8 cellular contexts compared by ENCODE assay signal in the genomic region with DNA sequence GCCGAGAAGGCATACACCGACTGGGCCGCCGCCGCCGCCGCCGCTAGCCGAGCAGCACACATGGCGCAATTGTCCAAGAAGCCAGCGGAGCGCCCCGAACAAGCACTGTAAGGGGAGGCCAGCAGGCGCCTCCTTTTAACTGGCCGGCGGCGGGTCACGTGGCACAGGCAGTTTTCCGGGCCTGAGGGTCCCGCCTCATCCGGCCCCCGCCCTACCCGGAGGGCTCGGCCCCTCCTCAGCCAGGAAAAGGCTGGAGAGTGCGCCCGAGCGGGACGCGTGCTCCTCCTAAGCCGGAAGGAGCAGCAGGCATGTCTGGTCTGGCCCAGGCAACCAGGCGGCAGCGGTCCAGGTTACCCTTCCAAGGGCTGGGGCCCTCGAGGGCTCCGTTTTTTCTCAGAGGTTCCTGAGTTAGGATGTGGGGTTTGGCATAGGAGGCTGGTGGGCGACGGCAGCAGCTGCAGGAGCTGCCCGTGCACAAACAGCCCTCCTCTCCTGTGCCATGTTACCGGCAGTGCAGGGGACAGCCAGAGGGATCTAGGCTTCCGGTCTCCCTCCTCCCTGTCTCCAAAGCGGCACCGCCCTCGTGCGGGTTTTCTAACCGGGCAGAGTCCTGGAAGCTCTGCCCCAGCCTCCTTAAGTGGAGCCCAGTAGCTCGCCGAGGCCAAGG. TPM values are rescaled to one million over a fixed set of nuclear protein-coding genes. Genes with fewer than 3 reads are reported as not detected.
A peak's percentile ranks its signal among the peaks of the same experiment; 100 is the strongest.
DNase-seq lines count a peak whose midpoint lies in the region; ATAC-seq, FAIRE-seq and TF ChIP-seq lines count a peak whose summit lies in the region.

A gene (minus strand): TSS at position 137 of the 667 bp plus-strand sequence. CDS start 75 bp downstream, at position 62.

- CTCF ChIA-PET in A673 (lab: Charles Lee): no interaction called here

- H3K27me3 ChIP-seq in A673 (replicated peaks; ENCODE audit: insufficient read depth, low read depth, low read length, poor library complexity): no peaks in the 10 kb centered on the region
- H3K27me3 ChIP-seq in small intestine (ENCODE audit: control insufficient read depth in 2 of 2, insufficient read depth in 2 of 2, low read length in 2 of 2): no peaks in the 10 kb centered on the region

- H3K4me3 ChIP-seq in A673 (ENCODE audit: low read depth, low read length, poor library complexity, severe bottlenecking) (peak within 1 kb of the TSS; percentile 61), WI38 (ENCODE audit: low read depth, low read length) (peak within 1 kb of the TSS; percentile 70), cardiac fibroblast (replicated peaks in 1 of 2; ENCODE audit: low read depth in 2 of 2, low read length in 2 of 2) (peak within 1 kb of the TSS; percentile 64 to 67), small intestine (ENCODE audit: low read depth in 1 of 2, low read length in 2 of 2) (peak within 1 kb of the TSS; percentile 54 to 74)

- TF ChIP-seq CTCF in A673 (conservative IDR thresholded peaks at IDR 0.05; ENCODE audit: low read depth, low read length) (no peak), WI38 (IDR thresholded peaks at IDR 0.05; ENCODE audit: low read depth, low read length) (no peak), cardiac fibroblast (IDR thresholded peaks at IDR 0.05; ENCODE audit: low read depth, low read length) (no peak)

- H3K36me3 ChIP-seq in A673 (ENCODE audit: insufficient read depth, low read length, poor library complexity, severe bottlenecking) (peaks cover 9% of the 10 kb centered on the region), small intestine (ENCODE audit: control insufficient read depth in 2 of 2, insufficient read depth in 2 of 2, low read length in 2 of 2) (peaks cover 8 to 13% of the 10 kb centered on the region in 2 donors)

- no peaks in the 10 kb centered on the region for H3K9me3 ChIP-seq in A673 (ENCODE audit: low read depth, low read length, poor library complexity, severe bottlenecking)
- no peaks in the 10 kb centered on the region for H3K9me3 ChIP-seq in small intestine (ENCODE audit: control insufficient read depth, low read depth)

- no peak for FAIRE-seq in small intestine (lab: Jason Lieb, UNC)

- DNase-seq in A673 (ENCODE audit: low spot score): peak; percentile 94
- DNase-seq in NCI-H2196 treated with DMSO at 0.1 percent for 48 hours (lab: John Stamatoyannopoulos, UW; ENCODE audit: unreplicated experiment): peak; percentile 71
- peak; percentile 95 to 98 for DNase-seq in cardiac fibroblast (ENCODE audit: low read depth in 2 of 2)
- DNase-seq in iPS-NIHi11 (ENCODE audit: low spot score): peak; percentile 97
- DNase-seq in small intestine: peak; percentile 95

- peaks cover 12% of the 10 kb centered on the region for H3K4me1 ChIP-seq in A673 (ENCODE audit: insufficient read depth, low read length, poor library complexity, severe bottlenecking)
- peaks cover 0 to 5% of the 10 kb centered on the region in 2 donors for H3K4me1 ChIP-seq in small intestine (ENCODE audit: control insufficient read depth in 2 of 2, insufficient read depth in 1 of 2, low read depth in 1 of 2, low read length in 1 of 2)

- peak; percentile 89 for ATAC-seq in GM18867 (IDR thresholded peaks at IDR 0.05; ENCODE audit: unreplicated experiment)
- peak; percentile 86 for ATAC-seq in HG03108 (IDR thresholded peaks at IDR 0.05; ENCODE audit: unreplicated experiment)

- intact Hi-C loops in A673 (cut with micrococcal nuclease; ENCODE audit: unreplicated experiment): loop anchor here (10.0 kb wide), 1 partner anchor 56 kb away; a partner anchor contains a TSS

- peak within 1 kb of the TSS; percentile 73 for H3K27ac ChIP-seq in A673 (ENCODE audit: low read depth, low read length, poor library complexity, severe bottlenecking)
- H3K27ac ChIP-seq in small intestine (ENCODE audit: low read depth in 1 of 2, low read length in 1 of 2): peak within 1 kb of the TSS; percentile 81 to 83

- BruUV-seq in A673 (replicated peaks; lab: Mats Ljungman, UMichigan): no TSS peak

- POLR2A ChIA-PET in A673 (lab: Charles Lee; ENCODE audit: low non-redundant PET): no interaction called here

- WGBS in small intestine, 3 donors: 0 to 1% (median 1%) methylated on average over 31 to 46 of the region's 46 CpGs

RNA-seq across cellular contexts. Expression of the gene that starts here (rescaled TPM):
- total RNA-seq in A673 (2021): 122 and 128 TPM in 2 replicates
- polyA plus RNA-seq in small intestine: 100 to 1,000 TPM; 325 to 419 (median 350) TPM

Comparison
In these comparisons a context has a peak if more than half of its experiments do, and no peak if none do; other contexts are left out.
1. Peak in every context shown above with its lines: DNase-seq, ATAC-seq, H3K4me3 ChIP-seq and H3K27ac ChIP-seq.